ENCODE assay signal across 1 cellular context in the genomic region with DNA sequence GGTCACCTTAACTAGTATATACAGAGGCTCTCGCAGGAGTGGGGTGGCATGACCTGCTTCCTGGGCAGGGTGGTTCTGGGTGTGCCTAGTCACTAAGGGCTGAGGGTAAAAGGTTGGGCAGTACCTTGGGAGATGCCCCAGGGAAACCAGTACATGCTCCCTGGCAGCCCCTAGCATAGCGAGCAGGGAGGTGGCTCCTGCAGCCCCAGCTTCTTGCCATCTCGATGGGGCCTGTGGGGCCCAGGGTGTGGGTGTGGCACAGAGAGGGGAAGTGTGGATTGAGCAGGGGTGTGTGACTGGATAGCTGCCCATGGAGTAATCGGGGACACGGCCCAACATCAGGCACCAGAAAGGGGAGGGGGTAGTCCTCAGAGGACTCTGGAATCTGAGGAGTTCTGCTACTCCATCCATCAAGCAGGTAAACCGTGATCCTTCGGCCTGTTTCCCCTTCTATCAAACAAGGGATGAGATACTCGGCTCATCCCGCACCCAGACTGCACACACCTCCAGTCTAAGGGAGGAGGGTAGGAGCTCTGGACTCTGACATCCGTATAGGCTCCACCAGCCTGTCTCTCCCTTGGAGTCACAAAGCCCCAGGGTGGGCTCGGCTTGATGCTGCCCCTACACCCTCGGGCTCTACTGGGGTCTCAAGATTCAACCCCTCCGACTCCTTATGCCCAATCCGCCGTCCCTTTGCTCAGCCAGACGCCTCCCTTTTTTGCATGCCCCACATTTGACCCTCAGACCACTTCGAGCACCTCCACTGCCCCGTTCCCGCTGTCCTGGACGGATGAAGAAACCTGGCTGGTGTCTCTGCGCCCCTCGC.
TF ChIP-seq lines count a peak whose summit lies in the region.

No MANE protein-coding gene starts in this region.

TF ChIP-seq in K562, 482 proteins besides CTCF, POLR2A, EP300 and RAD21:
- TF ChIP-seq CEBPB (tag; IDR thresholded peaks at IDR 0.05) (0 out of 2 replicates have a peak, but pooled peaks have one; percentile 24), ZEB2 (IDR thresholded peaks at IDR 0.05) (0 out of 2 replicates have a peak, but pooled peaks have one; percentile 18), SMARCA4 (IDR thresholded peaks at IDR 0.05) (0 out of 2 replicates have a peak, but pooled peaks have one; percentile 1), ETV6 (IDR thresholded peaks at IDR 0.05; ENCODE audit: borderline replicate concordance in 1 of 2, low read depth in 2 of 2, low read length in 1 of 2) (no peak), ETV6 (CRISPR knock-in tag; IDR thresholded peaks at IDR 0.05; ENCODE audit: borderline replicate concordance) (no peak), ZNF3 (CRISPR knock-in tag; IDR thresholded peaks at IDR 0.05) (no peak), MTA3 (IDR thresholded peaks at IDR 0.05; ENCODE audit: borderline replicate concordance) (0 out of 2 replicates have a peak, but pooled peaks have one; percentile 6), MXI1 (IDR thresholded peaks at IDR 0.05; ENCODE audit: low read depth, low read length) (no peak), SMAD2 (IDR thresholded peaks at IDR 0.05; ENCODE audit: low read depth, low read length) (no peak), OTX1 (CRISPR knock-in tag; IDR thresholded peaks at IDR 0.05) (0 out of 2 replicates have a peak, but pooled peaks have one; percentile 28), SPI1 (IDR thresholded peaks at IDR 0.05; ENCODE audit: borderline replicate concordance, low read depth, low read length) (0 out of 2 replicates have a peak, but pooled peaks have one; percentile 14), HOXB6 (CRISPR knock-in tag; IDR thresholded peaks at IDR 0.05; ENCODE audit: borderline replicate concordance) (no peak), ZNF197 (CRISPR knock-in tag; IDR thresholded peaks at IDR 0.05; ENCODE audit: low read depth) (peak; percentile 18; the same call in 1 of the 2 replicates), SMC3 (conservative IDR thresholded peaks at IDR 0.05; ENCODE audit: insufficient read depth, low read depth, low read length) (peak; percentile 27; the same call in 1 of the 2 replicates), ELF4 (CRISPR knock-in tag; IDR thresholded peaks at IDR 0.05) (0 out of 2 replicates have a peak, but pooled peaks have one; percentile 61)
- TF ChIP-seq, protein P1, sequence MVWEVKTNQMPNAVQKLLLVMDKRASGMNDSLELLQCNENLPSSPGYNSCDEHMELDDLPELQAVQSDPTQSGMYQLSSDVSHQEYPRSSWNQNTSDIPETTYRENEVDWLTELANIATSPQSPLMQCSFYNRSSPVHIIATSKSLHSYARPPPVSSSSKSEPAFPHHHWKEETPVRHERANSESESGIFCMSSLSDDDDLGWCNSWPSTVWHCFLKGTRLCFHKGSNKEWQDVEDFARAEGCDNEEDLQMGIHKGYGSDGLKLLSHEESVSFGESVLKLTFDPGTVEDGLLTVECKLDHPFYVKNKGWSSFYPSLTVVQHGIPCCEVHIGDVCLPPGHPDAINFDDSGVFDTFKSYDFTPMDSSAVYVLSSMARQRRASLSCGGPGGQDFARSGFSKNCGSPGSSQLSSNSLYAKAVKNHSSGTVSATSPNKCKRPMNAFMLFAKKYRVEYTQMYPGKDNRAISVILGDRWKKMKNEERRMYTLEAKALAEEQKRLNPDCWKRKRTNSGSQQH (CRISPR knock-in tag; IDR thresholded peaks at IDR 0.05), result peak; percentile 40; the same call in 1 of the 2 replicates
- TF ChIP-seq, protein P2, sequence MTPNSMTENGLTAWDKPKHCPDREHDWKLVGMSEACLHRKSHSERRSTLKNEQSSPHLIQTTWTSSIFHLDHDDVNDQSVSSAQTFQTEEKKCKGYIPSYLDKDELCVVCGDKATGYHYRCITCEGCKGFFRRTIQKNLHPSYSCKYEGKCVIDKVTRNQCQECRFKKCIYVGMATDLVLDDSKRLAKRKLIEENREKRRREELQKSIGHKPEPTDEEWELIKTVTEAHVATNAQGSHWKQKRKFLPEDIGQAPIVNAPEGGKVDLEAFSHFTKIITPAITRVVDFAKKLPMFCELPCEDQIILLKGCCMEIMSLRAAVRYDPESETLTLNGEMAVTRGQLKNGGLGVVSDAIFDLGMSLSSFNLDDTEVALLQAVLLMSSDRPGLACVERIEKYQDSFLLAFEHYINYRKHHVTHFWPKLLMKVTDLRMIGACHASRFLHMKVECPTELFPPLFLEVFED (CRISPR knock-in tag; conservative IDR thresholded peaks at IDR 0.05), result 0 out of 2 replicates have a peak, but pooled peaks have one; percentile 29
- TF ChIP-seq, protein P3, sequence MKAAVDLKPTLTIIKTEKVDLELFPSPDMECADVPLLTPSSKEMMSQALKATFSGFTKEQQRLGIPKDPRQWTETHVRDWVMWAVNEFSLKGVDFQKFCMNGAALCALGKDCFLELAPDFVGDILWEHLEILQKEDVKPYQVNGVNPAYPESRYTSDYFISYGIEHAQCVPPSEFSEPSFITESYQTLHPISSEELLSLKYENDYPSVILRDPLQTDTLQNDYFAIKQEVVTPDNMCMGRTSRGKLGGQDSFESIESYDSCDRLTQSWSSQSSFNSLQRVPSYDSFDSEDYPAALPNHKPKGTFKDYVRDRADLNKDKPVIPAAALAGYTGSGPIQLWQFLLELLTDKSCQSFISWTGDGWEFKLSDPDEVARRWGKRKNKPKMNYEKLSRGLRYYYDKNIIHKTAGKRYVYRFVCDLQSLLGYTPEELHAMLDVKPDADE (conservative IDR thresholded peaks at IDR 0.05; ENCODE audit: control insufficient read depth, low read depth, low read length), result 0 out of 2 replicates have a peak, but pooled peaks have one; percentile 6
- TF ChIP-seq, protein P4, sequence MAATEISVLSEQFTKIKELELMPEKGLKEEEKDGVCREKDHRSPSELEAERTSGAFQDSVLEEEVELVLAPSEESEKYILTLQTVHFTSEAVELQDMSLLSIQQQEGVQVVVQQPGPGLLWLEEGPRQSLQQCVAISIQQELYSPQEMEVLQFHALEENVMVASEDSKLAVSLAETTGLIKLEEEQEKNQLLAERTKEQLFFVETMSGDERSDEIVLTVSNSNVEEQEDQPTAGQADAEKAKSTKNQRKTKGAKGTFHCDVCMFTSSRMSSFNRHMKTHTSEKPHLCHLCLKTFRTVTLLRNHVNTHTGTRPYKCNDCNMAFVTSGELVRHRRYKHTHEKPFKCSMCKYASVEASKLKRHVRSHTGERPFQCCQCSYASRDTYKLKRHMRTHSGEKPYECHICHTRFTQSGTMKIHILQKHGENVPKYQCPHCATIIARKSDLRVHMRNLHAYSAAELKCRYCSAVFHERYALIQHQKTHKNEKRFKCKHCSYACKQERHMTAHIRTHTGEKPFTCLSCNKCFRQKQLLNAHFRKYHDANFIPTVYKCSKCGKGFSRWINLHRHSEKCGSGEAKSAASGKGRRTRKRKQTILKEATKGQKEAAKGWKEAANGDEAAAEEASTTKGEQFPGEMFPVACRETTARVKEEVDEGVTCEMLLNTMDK (IDR thresholded peaks at IDR 0.05; ENCODE audit: borderline replicate concordance, insufficient read depth, low read depth, low read length, poor library complexity, severe bottlenecking), result no peak
- TF ChIP-seq, protein P5, sequence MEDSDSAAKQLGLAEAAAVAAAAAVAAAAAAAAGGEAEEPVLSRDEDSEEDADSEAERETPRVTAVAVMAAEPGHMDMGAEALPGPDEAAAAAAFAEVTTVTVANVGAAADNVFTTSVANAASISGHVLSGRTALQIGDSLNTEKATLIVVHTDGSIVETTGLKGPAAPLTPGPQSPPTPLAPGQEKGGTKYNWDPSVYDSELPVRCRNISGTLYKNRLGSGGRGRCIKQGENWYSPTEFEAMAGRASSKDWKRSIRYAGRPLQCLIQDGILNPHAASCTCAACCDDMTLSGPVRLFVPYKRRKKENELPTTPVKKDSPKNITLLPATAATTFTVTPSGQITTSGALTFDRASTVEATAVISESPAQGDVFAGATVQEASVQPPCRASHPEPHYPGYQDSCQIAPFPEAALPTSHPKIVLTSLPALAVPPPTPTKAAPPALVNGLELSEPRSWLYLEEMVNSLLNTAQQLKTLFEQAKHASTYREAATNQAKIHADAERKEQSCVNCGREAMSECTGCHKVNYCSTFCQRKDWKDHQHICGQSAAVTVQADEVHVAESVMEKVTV (CRISPR knock-in tag; IDR thresholded peaks at IDR 0.05), result peak; percentile 9; the same call in 1 of the 2 replicates
TF ChIP-seq in K562: peak in this region for 13.
